Comparison of ENCODE assay signal across 8 cellular contexts in the genomic region with DNA sequence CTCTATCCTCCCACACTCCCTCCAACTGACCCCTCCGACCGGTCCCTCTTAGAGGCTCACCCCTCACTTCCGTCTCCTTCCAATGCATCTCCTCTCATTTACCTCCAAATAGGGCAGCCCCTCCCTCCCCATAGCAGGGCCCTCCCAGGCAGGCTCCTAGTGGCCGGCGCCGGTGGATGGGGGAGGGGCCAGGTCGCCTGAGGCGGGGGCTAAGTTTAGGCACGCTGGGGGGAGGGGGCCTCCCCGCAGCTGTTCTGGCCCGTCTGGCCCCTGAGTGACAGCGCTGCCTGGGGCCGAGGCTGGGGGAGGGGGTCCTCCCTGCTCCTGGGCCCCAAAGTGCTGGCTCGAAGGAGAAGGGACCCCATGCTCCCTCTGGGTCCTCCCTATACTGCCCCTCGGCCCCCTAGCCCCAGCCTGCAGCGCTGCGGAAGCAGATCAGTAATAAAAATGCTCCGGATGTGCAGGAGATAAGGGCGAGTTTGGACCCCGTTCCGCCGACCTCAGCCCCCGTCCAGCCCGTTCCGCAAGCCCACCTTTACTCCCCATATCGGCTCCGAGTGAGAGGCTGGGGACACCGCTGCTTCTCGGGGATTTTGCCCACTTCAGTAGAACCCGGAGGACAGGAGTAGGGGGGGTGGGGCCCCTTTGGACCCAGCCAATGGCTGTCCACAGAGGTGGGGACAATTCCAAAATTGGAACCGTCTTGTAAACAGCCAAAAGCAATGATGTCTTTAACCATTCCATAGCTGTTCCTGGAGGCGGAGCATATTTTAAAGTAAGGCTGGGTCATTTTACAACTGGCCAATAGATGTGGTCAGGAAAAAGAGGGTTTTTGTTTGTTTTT. TPM values are rescaled to one million over a fixed set of nuclear protein-coding genes. Genes with fewer than 3 reads are reported as not detected.
A peak's percentile ranks its signal among the peaks of the same experiment; 100 is the strongest.
DNase-seq lines count a peak whose midpoint lies in the region; ATAC-seq and TF ChIP-seq lines count a peak whose summit lies in the region.

No MANE protein-coding gene starts in this region.

- peak overlapping the region; percentile 93 for H3K4me3 Mint-ChIP-seq in HFFc6

- peak overlapping the region; percentile 51 to 70 for H3K4me3 ChIP-seq in ascending aorta
- H3K4me3 ChIP-seq in iPS-18c (ENCODE audit: insufficient read depth, low read depth, low read length) = peak overlapping the region; percentile 43
- peak overlapping the region; percentile 64 for H3K4me3 ChIP-seq in smooth muscle cell

- H3K4me2 ChIP-seq in smooth muscle cell = peak overlapping the region; percentile 92

- H3K27me3 ChIP-seq in ascending aorta = peaks cover 4% of the 10 kb centered on the region
- peaks cover 6% of the 10 kb centered on the region for H3K27me3 ChIP-seq in smooth muscle cell (ENCODE audit: low read depth)

- intact Hi-C loops in ascending aorta (cut with DNase I) = no loop called here

- H3K27ac Mint-ChIP-seq in HFFc6 = peak overlapping the region; percentile 76

- ATAC-seq in HG02642 (IDR thresholded peaks at IDR 0.05; ENCODE audit: poor library complexity, unreplicated experiment) = no peak

- H3K79me2 ChIP-seq in smooth muscle cell (ENCODE audit: low read depth) = no peaks in the 10 kb centered on the region

- DNase-seq in AG20443 (ENCODE audit: low spot score) = peak; percentile 71
- DNase-seq in HFFc6 = peak; percentile 85
- DNase-seq in ascending aorta (ENCODE audit: low spot score in 2 of 2) = no peak
- peak; percentile 40 for DNase-seq in smooth muscle cell (lab: John Stamatoyannopoulos, UW; ENCODE audit: unreplicated experiment)
- DNase-seq in putamen (ENCODE audit: low spot score) = no peak
- DNase-seq in activated T-cell treated with anti-CD3 and anti-CD28 coated beads for 4 hours = no peak

- WGBS in smooth muscle cell (ENCODE audit: low lambda C conversion rate) = 1% methylated on average over 29 of the region's 32 CpGs

- peaks cover 24% of the 10 kb centered on the region for H3K4me1 Mint-ChIP-seq in HFFc6 (ENCODE audit: low read depth)

- TF ChIP-seq CTCF in HFFc6 (IDR thresholded peaks at IDR 0.05) (no peak), ascending aorta (IDR thresholded peaks at IDR 0.05) (no peak), smooth muscle cell (IDR thresholded peaks at IDR 0.05; ENCODE audit: borderline replicate concordance, insufficient read depth, poor library complexity, severe bottlenecking) (no peak)

- H3K27ac ChIP-seq in ascending aorta (peak overlapping the region in 1 of 2 donors; percentile 50), smooth muscle cell (ENCODE audit: low read depth) (peak overlapping the region; percentile 27)

- H3K9me3 ChIP-seq in ascending aorta (no peaks in the 10 kb centered on the region), iPS-18c (ENCODE audit: control insufficient read depth, insufficient read depth, low read length) (no peaks in the 10 kb centered on the region), smooth muscle cell (replicated peaks; ENCODE audit: low read depth) (no peaks in the 10 kb centered on the region)

- no peaks in the 10 kb centered on the region for H3K36me3 Mint-ChIP-seq in HFFc6 (ENCODE audit: low read depth)

- H3F3A ChIP-seq in smooth muscle cell (ENCODE audit: low read depth) = no peaks in the 10 kb centered on the region

- peak overlapping the region; percentile 52 for H3K9ac ChIP-seq in smooth muscle cell (ENCODE audit: low read depth)

- peak overlapping the region; percentile 41 for H2AFZ ChIP-seq in smooth muscle cell (ENCODE audit: low read depth)

- H3K36me3 ChIP-seq in ascending aorta (no peaks in the 10 kb centered on the region), smooth muscle cell (ENCODE audit: low read depth) (no peaks in the 10 kb centered on the region)

- H3K27me3 Mint-ChIP-seq in HFFc6 (ENCODE audit: insufficient read depth) = peaks cover 2% of the 10 kb centered on the region

- peaks cover 8% of the 10 kb centered on the region for H4K20me1 ChIP-seq in smooth muscle cell (ENCODE audit: low read depth)

- H3K4me1 ChIP-seq in ascending aorta (peaks cover 8 to 19% of the 10 kb centered on the region in 2 donors), smooth muscle cell (ENCODE audit: low read depth) (no peaks in the 10 kb centered on the region)

- no peaks in the 10 kb centered on the region for H3K9me3 Mint-ChIP-seq in HFFc6

RNA-seq across cellular contexts. Expression of a gene that starts 4.0 kb away (rescaled TPM):
- total RNA-seq in HFFc6 (2021; fragmentation: NEBNext Ultra II Directional; extraction: Animal tissue kit (Norgen Biotek cat#: 25700)) = 10 to 100 TPM; 10.3 to 21.3 (median 13.8) TPM
- total RNA-seq in ascending aorta (37.1 TPM), smooth muscle cell (6.3 and 20.5 TPM in 2 replicates)
- polyA plus RNA-seq in smooth muscle cell = 24.4 and 28.0 TPM in 2 replicates

RNA-seq across cellular contexts. Expression of a gene that starts 5.4 kb away (rescaled TPM):
- 1 to 10 TPM in 4 of 6 experiments, under 1 TPM in 2; 0.80 to 1.3 (median 1.1) TPM for total RNA-seq in HFFc6 (2021; fragmentation: NEBNext Ultra II Directional; extraction: Animal tissue kit (Norgen Biotek cat#: 25700))
- total RNA-seq in ascending aorta (2.2 TPM), smooth muscle cell (0.58 TPM in 1 of 2 replicates, not detected in the other)
- 0.16 and 1.3 TPM in 2 replicates for polyA plus RNA-seq in smooth muscle cell

RNA-seq across cellular contexts. Expression of a gene that starts 14.4 kb away (rescaled TPM):
- 100 to 1,000 TPM; 179 to 199 (median 185) TPM for total RNA-seq in HFFc6 (2021; fragmentation: NEBNext Ultra II Directional; extraction: Animal tissue kit (Norgen Biotek cat#: 25700))
- total RNA-seq in ascending aorta (110 TPM), smooth muscle cell (75.8 and 83.8 TPM in 2 replicates)
- 73.6 and 107 TPM in 2 replicates for polyA plus RNA-seq in smooth muscle cell

RNA-seq across cellular contexts. Expression of a gene that starts 25.1 kb away (rescaled TPM):
- 10 to 100 TPM; 35.0 to 71.5 (median 62.9) TPM for total RNA-seq in HFFc6 (2021; fragmentation: NEBNext Ultra II Directional; extraction: Animal tissue kit (Norgen Biotek cat#: 25700))
- total RNA-seq in ascending aorta = 511 TPM
- 171 and 186 TPM in 2 replicates for total RNA-seq in smooth muscle cell
- polyA plus RNA-seq in smooth muscle cell = 178 and 299 TPM in 2 replicates

Comparison
In these comparisons a context has a peak if more than half of its experiments do, and no peak if none do; other contexts are left out.
1. DNase-seq: peak in AG20443 (single experiment), HFFc6 (single experiment) and smooth muscle cell (single experiment); none in ascending aorta (0 of 2), putamen (single experiment) and activated T-cell treated with anti-CD3 and anti-CD28 coated beads for 4 hours (single experiment).
2. Peak in every context shown above with its lines, with median percentiles within 50 percentile points of each other: H3K4me3 ChIP-seq.